Comparison of ENCODE assay signal across 8 cellular contexts in genomic region chr11:74453373-74453975, GRCh38. TPM values are rescaled to one million over a fixed set of nuclear protein-coding genes. Genes with fewer than 3 reads are reported as not detected.
A peak's percentile ranks its signal among the peaks of the same experiment; 100 is the strongest.
DNase-seq lines count a peak whose midpoint lies in the region; ATAC-seq, FAIRE-seq and TF ChIP-seq lines count a peak whose summit lies in the region.

No MANE protein-coding gene starts in this region.

- H3K9me3 ChIP-seq in SU-DHL-6 (ENCODE audit: insufficient read depth, low read length) (no peaks in the 10 kb centered on the region), small intestine (ENCODE audit: control insufficient read depth, low read depth) (no peaks in the 10 kb centered on the region)

- no peak overlapping the region for H3K27ac ChIP-seq in SU-DHL-6 (ENCODE audit: low read depth, low read length)
- no peak overlapping the region for H3K27ac ChIP-seq in small intestine (ENCODE audit: low read depth in 1 of 2, low read length in 1 of 2)

- TF ChIP-seq CTCF in SU-DHL-6 (IDR thresholded peaks at IDR 0.05; ENCODE audit: insufficient read depth, low read length, poor library complexity, severe bottlenecking), result peak; percentile 77

- peaks cover 9% of the 10 kb centered on the region for H3K27me3 Mint-ChIP-seq in activated naive CD8-positive, alpha-beta T cell treated with anti-CD3 and anti-CD28 coated beads for 36 hours

- H3K4me1 ChIP-seq in small intestine (ENCODE audit: control insufficient read depth in 2 of 2, insufficient read depth in 1 of 2, low read depth in 1 of 2, low read length in 1 of 2), result no peaks in the 10 kb centered on the region

- H3K27ac Mint-ChIP-seq in activated naive CD8-positive, alpha-beta T cell treated with anti-CD3 and anti-CD28 coated beads for 36 hours, result no peak overlapping the region

- peak; percentile 75 for DNase-seq in GM03348 (ENCODE audit: low spot score)
- peak; percentile 44 for DNase-seq in NCI-H1092 (lab: John Stamatoyannopoulos, UW)
- DNase-seq in activated naive CD8-positive, alpha-beta T cell treated with anti-CD3 and anti-CD28 coated beads for 36 hours, result peak; percentile 44
- DNase-seq in left cardiac atrium, result peak; percentile 65
- peak; percentile 82 for DNase-seq in small intestine
- no peak for DNase-seq in GF-D8 (lab: John Stamatoyannopoulos, UW)

- no peaks in the 10 kb centered on the region for H3K36me3 Mint-ChIP-seq in activated naive CD8-positive, alpha-beta T cell treated with anti-CD3 and anti-CD28 coated beads for 36 hours

- no peaks in the 10 kb centered on the region for H3K9me3 Mint-ChIP-seq in activated naive CD8-positive, alpha-beta T cell treated with anti-CD3 and anti-CD28 coated beads for 36 hours

- H3F3A ChIP-seq in SU-DHL-6 (ENCODE audit: insufficient read depth), result no peaks in the 10 kb centered on the region

- no peaks in the 10 kb centered on the region for H3K9me2 ChIP-seq in SU-DHL-6 (replicated peaks; ENCODE audit: insufficient read depth, low read length)

- no peaks in the 10 kb centered on the region for H4K20me1 ChIP-seq in SU-DHL-6 (ENCODE audit: low read depth, low read length)

- intact Hi-C loops in left cardiac atrium (cut with DNase I), result loop anchor here (1.0 to 10.0 kb wide), 3 partner anchors 117 to 281 kb away; partner anchors contain the start of gene CHRDL2 (in 1 of the 2)

- no peak overlapping the region for H3K4me3 ChIP-seq in SU-DHL-6 (ENCODE audit: insufficient read depth, low read length, poor library complexity, severe bottlenecking)
- H3K4me3 ChIP-seq in small intestine (ENCODE audit: low read depth in 1 of 2, low read length in 2 of 2), result no peak overlapping the region

- peaks cover 12% of the 10 kb centered on the region for H3K4me1 Mint-ChIP-seq in activated naive CD8-positive, alpha-beta T cell treated with anti-CD3 and anti-CD28 coated beads for 36 hours

- FAIRE-seq in small intestine (lab: Jason Lieb, UNC), result no peak

- H3K79me2 ChIP-seq in SU-DHL-6 (ENCODE audit: insufficient read depth, low read length), result no peaks in the 10 kb centered on the region

- no peak overlapping the region for H3K4me2 ChIP-seq in SU-DHL-6 (ENCODE audit: low read depth, low read length, poor library complexity, severe bottlenecking)

- no peaks in the 10 kb centered on the region for H3K36me3 ChIP-seq in SU-DHL-6 (ENCODE audit: low read length)
- H3K36me3 ChIP-seq in small intestine (ENCODE audit: control insufficient read depth in 2 of 2, insufficient read depth in 2 of 2, low read length in 2 of 2), result peaks cover 3 to 12% of the 10 kb centered on the region in 2 donors

- H3K9ac ChIP-seq in SU-DHL-6 (ENCODE audit: low read length), result no peak overlapping the region

- WGBS in small intestine, 3 donors, result 25 to 38% (median 32%) methylated on average over 10 of the region's 10 CpGs

- H3K27me3 ChIP-seq in SU-DHL-6 (ENCODE audit: low read length) (no peaks in the 10 kb centered on the region), small intestine (ENCODE audit: control insufficient read depth in 2 of 2, insufficient read depth in 2 of 2, low read length in 2 of 2) (no peaks in the 10 kb centered on the region)

- peak in 1 of 2 donors; percentile 62 for ATAC-seq in left cardiac atrium
- no peak for ATAC-seq in GM18870 (IDR thresholded peaks at IDR 0.05; ENCODE audit: unreplicated experiment)

- H3K4me3 Mint-ChIP-seq in activated naive CD8-positive, alpha-beta T cell treated with anti-CD3 and anti-CD28 coated beads for 36 hours, result no peak overlapping the region

- H2AFZ ChIP-seq in SU-DHL-6 (ENCODE audit: low read depth, low read length, severe bottlenecking), result no peak overlapping the region

RNA-seq across cellular contexts. Expression of gene KCNE3, which starts 13.9 kb away (rescaled TPM):
- total RNA-seq in activated naive CD8-positive, alpha-beta T cell treated with anti-CD3 and anti-CD28 coated beads for 36 hours, result not detected
- total RNA-seq in left cardiac atrium, result 1 to 10 TPM; 2.6 to 7.5 TPM
- polyA plus RNA-seq in small intestine, result 10 to 100 TPM; 17.0 to 88.4 (median 30.0) TPM

RNA-seq across cellular contexts. Expression of gene LIPT2, which starts 40.0 kb away (rescaled TPM):
- 1 to 10 TPM; 4.2 to 6.0 TPM for total RNA-seq in activated naive CD8-positive, alpha-beta T cell treated with anti-CD3 and anti-CD28 coated beads for 36 hours
- total RNA-seq in left cardiac atrium, result 1 to 10 TPM; 1.5 to 2.0 TPM
- 10 to 100 TPM in 1 of 3 donors, 1 to 10 TPM in 2; 4.9 to 11.1 (median 8.8) TPM for polyA plus RNA-seq in small intestine

RNA-seq across cellular contexts. Expression of gene PGM2L1, which starts 55.2 kb away (rescaled TPM):
- total RNA-seq in activated naive CD8-positive, alpha-beta T cell treated with anti-CD3 and anti-CD28 coated beads for 36 hours, result 10 to 100 TPM; 10.3 to 11.0 TPM
- total RNA-seq in left cardiac atrium, result 1 to 10 TPM; 3.1 to 3.3 TPM
- polyA plus RNA-seq in small intestine, result 1 to 10 TPM in 1 of 3 donors, under 1 TPM in 2; 0.45 to 3.1 (median 0.81) TPM
